In the genomic region with DNA sequence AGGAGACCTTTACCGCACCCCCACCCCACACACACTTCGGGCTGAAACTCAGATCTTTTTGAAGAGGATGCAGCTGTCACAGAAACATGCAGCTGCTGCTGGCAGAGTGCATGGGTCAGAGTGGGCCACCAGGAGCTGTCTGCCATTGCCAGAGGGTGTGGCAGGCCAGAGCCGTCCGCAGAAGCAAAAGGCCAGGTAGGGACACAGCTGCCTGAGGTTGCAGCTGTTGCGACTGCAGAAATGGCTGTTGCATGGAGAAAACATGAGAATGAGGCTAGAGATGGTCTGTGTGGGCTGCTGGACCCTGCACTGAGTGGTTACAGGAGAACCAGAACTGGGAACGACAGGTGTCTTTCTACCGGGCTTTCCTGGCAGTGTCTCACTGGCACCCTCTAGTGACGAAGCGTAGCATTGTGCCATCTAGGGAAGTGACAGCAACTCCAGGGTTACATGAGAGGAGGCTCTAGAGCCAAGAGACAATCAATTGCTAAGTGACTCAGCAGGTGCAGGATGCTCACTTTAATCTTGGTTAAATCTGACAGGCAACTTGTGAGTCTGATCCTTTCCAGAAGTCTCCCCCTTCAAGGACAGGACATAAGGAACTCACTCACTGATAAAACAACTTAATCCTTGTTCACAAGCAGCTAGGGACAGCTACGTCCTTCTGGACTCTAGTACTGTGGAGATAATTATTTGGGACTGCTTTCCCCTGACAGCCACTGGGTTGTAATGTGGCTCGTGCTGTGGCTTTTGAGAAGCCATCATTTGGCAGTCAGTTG, we compare ENCODE assay signal across 8 cellular contexts.
DNase-seq lines count a peak whose midpoint lies in the region; ATAC-seq lines count a peak whose summit lies in the region.

No MANE protein-coding gene starts in this region.

- ATAC-seq in GM18861 (IDR thresholded peaks at IDR 0.05; ENCODE audit: unreplicated experiment) (peak; percentile 41), HG03342 (IDR thresholded peaks at IDR 0.05; ENCODE audit: unreplicated experiment) (peak; percentile 72)

- in situ Hi-C loops in ACHN (cut with HindIII; ENCODE audit: low pct_ligation_motif_present, low pct_unique_long_range_greater_than_20kb, low sequenced_read_pairs) = no loop called here

- peak; percentile 66 for DNase-seq in ACHN
- peak; percentile 56 for DNase-seq in NCI-H345 (lab: John Stamatoyannopoulos, UW)
- DNase-seq in activated CD4-positive, CD25-positive, alpha-beta regulatory T cell treated with anti-CD3 and anti-CD28 coated beads, Interleukin-2, amount 50 U/mL, for 72 hours = peak; percentile 84
- peak; percentile 29 to 87 for DNase-seq in cerebellar nuclear complex (lab: John Stamatoyannopoulos, UW)
- DNase-seq in left kidney (ENCODE audit: low read depth, low spot score) = peak; percentile 92
- DNase-seq in stimulated activated CD4-positive, alpha-beta T cell treated with anti-CD3 and anti-CD28 coated beads, Interleukin-2, amount 100 ng/mL, for 48 hours = peak; percentile 85 to 86

Comparison
In these comparisons a context has a peak if more than half of its experiments do, and no peak if none do; other contexts are left out.
1. Peak in every context shown above with its lines: DNase-seq and ATAC-seq.